ENCODE assay signal across 14 cellular contexts in genomic region chr11:16792426-16792825, GRCh38. TPM values are rescaled to one million over a fixed set of nuclear protein-coding genes. Genes with fewer than 3 reads are reported as not detected.
DNase-seq lines count a peak whose midpoint lies in the region; ATAC-seq and TF ChIP-seq lines count a peak whose summit lies in the region.
"Had no signal": no experiment of that assay in that cellular context is flagged by ENCODE, and none has a peak within 500 bp of the region (broad histone marks: within the 10 kb centered on the region; RNA-seq: fewer than 3 reads in every experiment).

No MANE protein-coding gene starts in this region.

- peak; percentile 62; the same call in 2 of the 3 replicates for ATAC-seq in DND-41 (ENCODE audit: insufficient read depth, low read depth)
- ATAC-seq in PC-3: no peak
- ATAC-seq in GM19463 (IDR thresholded peaks at IDR 0.05; ENCODE audit: unreplicated experiment): no peak
- ATAC-seq in GM18511 (IDR thresholded peaks at IDR 0.05; ENCODE audit: unreplicated experiment): no peak

- H3K9me3 ChIP-seq in DND-41 (ENCODE audit: insufficient read depth, low read length, severe bottlenecking) (no peaks in the 10 kb centered on the region), PC-3 (ENCODE audit: low read length) (no peaks in the 10 kb centered on the region), skeletal muscle satellite cell (replicated peaks; ENCODE audit: low read length) (no peaks in the 10 kb centered on the region)
- H3K9me3 ChIP-seq: body of pancreas had no signal

- no peak overlapping the region for H2AFZ ChIP-seq in DND-41 (ENCODE audit: low read depth, low read length)
- H2AFZ ChIP-seq in PC-3 (ENCODE audit: low read length): no peak overlapping the region
- H2AFZ ChIP-seq: parathyroid adenoma had no signal

- H3K4me3 Mint-ChIP-seq in dendritic cell treated with granulocyte-macrophage colony-stimulating factor and Interleukin-4, amounts not matched to agents 40 ng/mL and 50 ng/mL, for 4 days: no peak overlapping the region
- H3K4me3 Mint-ChIP-seq in activated naive CD4-positive, alpha-beta T cell treated with anti-CD3 and anti-CD28 coated beads for 36 hours: no peak overlapping the region

- TF ChIP-seq CTCF in DND-41 (IDR thresholded peaks at IDR 0.05; ENCODE audit: borderline replicate concordance, extremely low read depth, low read length, poor library complexity, severe bottlenecking) (no peak), PC-3 (conservative IDR thresholded peaks at IDR 0.05; ENCODE audit: low read depth, low read length) (no peak)

- no peak overlapping the region for H3K27ac ChIP-seq in DND-41 (ENCODE audit: low read length)
- peak overlapping the region; percentile 68; the same call in 1 of the 2 replicates for H3K27ac ChIP-seq in PC-3 (ENCODE audit: low read length)

- H3K4me1 ChIP-seq in DND-41 (ENCODE audit: insufficient read depth, low read length) (peaks cover 6% of the 10 kb centered on the region; the same call in 1 of the 2 replicates), PC-3 (ENCODE audit: insufficient read depth, low read length) (peaks cover 42% of the 10 kb centered on the region), skeletal muscle satellite cell (ENCODE audit: control insufficient read depth, insufficient read depth, low read length) (peaks cover 53% of the 10 kb centered on the region)

- H3K4me3 ChIP-seq in DND-41 (ENCODE audit: low read depth in 1 of 2, low read length in 2 of 2): no peak overlapping the region
- H3K4me3 ChIP-seq in PC-3 (ENCODE audit: low read length): no peak overlapping the region
- no peak overlapping the region for H3K4me3 ChIP-seq in skeletal muscle satellite cell (ENCODE audit: low read length)
- H3K4me3 ChIP-seq: body of pancreas had no signal

- no TSS peak for BruUV-seq in PC-3 (replicated peaks; lab: Mats Ljungman, UMichigan)

- H3K9me3 Mint-ChIP-seq in dendritic cell treated with granulocyte-macrophage colony-stimulating factor and Interleukin-4, amounts not matched to agents 40 ng/mL and 50 ng/mL, for 4 days: no peaks in the 10 kb centered on the region
- no peaks in the 10 kb centered on the region for H3K9me3 Mint-ChIP-seq in activated naive CD4-positive, alpha-beta T cell treated with anti-CD3 and anti-CD28 coated beads for 36 hours

- intact Hi-C loops in PC-3 (cut with micrococcal nuclease): no loop called here
- intact Hi-C loops in dendritic cell treated with granulocyte-macrophage colony-stimulating factor and Interleukin-4, amounts not matched to agents 40 ng/mL and 50 ng/mL, for 4 days (cut with micrococcal nuclease): loop anchor here (5.0 kb wide), 1 partner anchor 285 kb away; the partner anchor contains the start of gene RPS13
- intact Hi-C loops in activated naive CD4-positive, alpha-beta T cell treated with anti-CD3 and anti-CD28 coated beads for 36 hours (cut with micrococcal nuclease): no loop called here

- H3K27me3 ChIP-seq in DND-41 (ENCODE audit: insufficient read depth, low read length, poor library complexity) (no peaks in the 10 kb centered on the region), PC-3 (ENCODE audit: low read length) (no peaks in the 10 kb centered on the region), skeletal muscle satellite cell (ENCODE audit: control insufficient read depth, insufficient read depth, low read length) (no peaks in the 10 kb centered on the region)
- H3K27me3 ChIP-seq: body of pancreas had no signal

- H3K4me2 ChIP-seq in DND-41 (ENCODE audit: insufficient read depth, low read length) (no peak overlapping the region), PC-3 (ENCODE audit: low read length) (no peak overlapping the region), skeletal muscle satellite cell (ENCODE audit: low read length) (peak overlapping the region; percentile 71)

- no peaks in the 10 kb centered on the region for H3K79me2 ChIP-seq in DND-41 (ENCODE audit: insufficient read depth, low read length)
- no peaks in the 10 kb centered on the region for H3K79me2 ChIP-seq in PC-3 (ENCODE audit: low read length)
- H3K79me2 ChIP-seq: parathyroid adenoma had no signal

- peaks cover 87% of the 10 kb centered on the region for H3K4me1 Mint-ChIP-seq in dendritic cell treated with granulocyte-macrophage colony-stimulating factor and Interleukin-4, amounts not matched to agents 40 ng/mL and 50 ng/mL, for 4 days (ENCODE audit: low read depth)
- H3K4me1 Mint-ChIP-seq in activated naive CD4-positive, alpha-beta T cell treated with anti-CD3 and anti-CD28 coated beads for 36 hours (ENCODE audit: low read depth): peaks cover 7% of the 10 kb centered on the region

- CTCF ChIA-PET in PC-3 (lab: Charles Lee): no interaction called here
- CTCF ChIA-PET in activated naive CD4-positive, alpha-beta T cell treated with anti-CD3 and anti-CD28 coated beads for 36 hours (lab: Charles Lee): interaction anchor here (0.6 to 1.1 kb wide), 4 partner anchors 9 to 271 kb away, joined by 3 to 5 read pairs (median 4); no protein-coding TSS in a partner anchor

- no peaks in the 10 kb centered on the region for H3K27me3 Mint-ChIP-seq in dendritic cell treated with granulocyte-macrophage colony-stimulating factor and Interleukin-4, amounts not matched to agents 40 ng/mL and 50 ng/mL, for 4 days
- no peaks in the 10 kb centered on the region for H3K27me3 Mint-ChIP-seq in activated naive CD4-positive, alpha-beta T cell treated with anti-CD3 and anti-CD28 coated beads for 36 hours (ENCODE audit: low read depth)

- peaks cover 10% of the 10 kb centered on the region for H3F3A ChIP-seq in PC-3 (ENCODE audit: low read length, unreplicated experiment)

- peaks cover 13% of the 10 kb centered on the region for H3K36me3 Mint-ChIP-seq in dendritic cell treated with granulocyte-macrophage colony-stimulating factor and Interleukin-4, amounts not matched to agents 40 ng/mL and 50 ng/mL, for 4 days (ENCODE audit: low read depth)
- H3K36me3 Mint-ChIP-seq in activated naive CD4-positive, alpha-beta T cell treated with anti-CD3 and anti-CD28 coated beads for 36 hours (ENCODE audit: low read depth): no peaks in the 10 kb centered on the region

- DNase-seq in DND-41 (peak; percentile 39), PC-3 (no peak), OCI-M2 (lab: John Stamatoyannopoulos, UW; ENCODE audit: unreplicated experiment) (no peak)
- no peak for DNase-seq in activated naive CD4-positive, alpha-beta T cell treated with anti-CD3 and anti-CD28 coated beads for 36 hours
- DNase-seq: activated CD4-positive, alpha-beta T cell treated with anti-CD3 and anti-CD28 coated beads for 4 hours; activated T-cell treated with anti-CD3 and anti-CD28 coated beads, Interleukin-2, amount 50 U/mL, for 48 hours; C1 segment of cervical spinal cord; NCI-H187 had no signal

- no peaks in the 10 kb centered on the region for H3K9me2 ChIP-seq in PC-3 (replicated peaks; ENCODE audit: low read length)

- no peaks in the 10 kb centered on the region for H4K20me1 ChIP-seq in DND-41 (ENCODE audit: insufficient read depth, low read length)
- H4K20me1 ChIP-seq in PC-3 (ENCODE audit: low read length): no peaks in the 10 kb centered on the region

- peak overlapping the region; percentile 99 for H3K27ac Mint-ChIP-seq in dendritic cell treated with granulocyte-macrophage colony-stimulating factor and Interleukin-4, amounts not matched to agents 40 ng/mL and 50 ng/mL, for 4 days
- no peak overlapping the region for H3K27ac Mint-ChIP-seq in activated naive CD4-positive, alpha-beta T cell treated with anti-CD3 and anti-CD28 coated beads for 36 hours

- H3K36me3 ChIP-seq in DND-41 (ENCODE audit: insufficient read depth, low read length): no peaks in the 10 kb centered on the region
- no peaks in the 10 kb centered on the region for H3K36me3 ChIP-seq in PC-3 (ENCODE audit: low read depth, low read length)
- no peaks in the 10 kb centered on the region for H3K36me3 ChIP-seq in skeletal muscle satellite cell (ENCODE audit: insufficient read depth, low read length)

- POLR2A ChIA-PET in PC-3 (lab: Charles Lee; ENCODE audit: unreplicated experiment): no interaction called here

- H3K9ac ChIP-seq in DND-41 (ENCODE audit: low read depth, low read length) (no peak overlapping the region), PC-3 (ENCODE audit: low read length) (no peak overlapping the region), skeletal muscle satellite cell (ENCODE audit: low read depth, low read length) (peak overlapping the region; percentile 71)
- H3K9ac ChIP-seq: parathyroid adenoma had no signal

RNA-seq across cellular contexts. Expression of gene C11orf58, which starts 54.0 kb away (rescaled TPM):
- total RNA-seq in PC-3 (2014; rRNA removed): 157 and 181 TPM in 2 replicates
- total RNA-seq in skeletal muscle satellite cell (2012; rRNA removed): 123 and 134 TPM in 2 replicates
- total RNA-seq in activated naive CD4-positive, alpha-beta T cell treated with anti-CD3 and anti-CD28 coated beads for 36 hours: 100 to 1,000 TPM; 114 to 123 TPM
